24 cellular contexts compared by ENCODE assay signal in the genomic region with DNA sequence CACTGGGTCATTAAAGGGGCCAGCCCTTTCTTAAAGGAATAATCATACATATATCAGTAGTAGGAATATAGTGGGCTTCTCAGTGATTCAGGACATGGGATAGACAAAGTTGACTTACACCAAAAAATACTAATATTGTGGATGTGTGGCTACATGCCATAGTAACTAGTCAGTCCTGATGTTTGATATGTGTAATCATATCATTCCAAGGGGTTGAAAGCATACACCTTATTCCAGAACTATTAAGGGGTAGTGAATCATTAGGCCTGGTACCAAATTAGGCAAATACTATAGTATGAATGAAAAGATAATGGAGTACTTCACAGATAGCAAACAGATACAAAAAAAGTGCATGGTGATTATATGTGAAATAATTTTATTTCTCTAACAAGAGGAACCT.
"Had no signal": no experiment of that assay in that cellular context is flagged by ENCODE, and none has a peak within 500 bp of the region (broad histone marks: within the 10 kb centered on the region; RNA-seq: fewer than 3 reads in every experiment).

No MANE protein-coding gene starts in this region.

- FAIRE-seq: keratinocyte, pancreas, small intestine, urothelium cell line had no signal

- H3K27me3 ChIP-seq: hepatocyte, pancreas, spleen, suprapubic skin, tibial artery, upper lobe of right lung had no signal

- H3K4me3 ChIP-seq: hepatocyte, lower lobe of right lung, pancreas, prostate gland, spleen, suprapubic skin, thoracic aorta, tibial artery, upper lobe of right lung had no signal

- DNase-seq: kidney glomerular epithelial cell; left cardiac atrium; lower lobe of right lung; mammary epithelial cell; mesenchymal stem cell; naive thymus-derived CD8-positive, alpha-beta T cell; nucleus accumbens; pancreas; posterior cingulate gyrus; retina; right cardiac atrium; small intestine; spleen; stimulated activated CD4-positive, alpha-beta T cell treated with anti-CD3 and anti-CD28 coated beads, Interleukin-4, amount 100 ng/mL, for 24 hours; stimulated activated naive CD4-positive, alpha-beta T cell; tibial artery; trophoblast cell; upper lobe of right lung had no signal

- H3K36me3 ChIP-seq: lower lobe of right lung, pancreas, prostate gland, spleen, suprapubic skin, thoracic aorta, tibial artery, upper lobe of right lung had no signal
